22 cellular contexts compared by ENCODE assay signal in genomic region chrX:83508526-83509245, GRCh38. TPM values are rescaled to one million over a fixed set of nuclear protein-coding genes. Genes with fewer than 3 reads are reported as not detected.
DNase-seq lines count a peak whose midpoint lies in the region; ATAC-seq, FAIRE-seq and TF ChIP-seq lines count a peak whose summit lies in the region.
"Had no signal": no experiment of that assay in that cellular context is flagged by ENCODE, and none has a peak within 500 bp of the region (broad histone marks: within the 10 kb centered on the region; RNA-seq: fewer than 3 reads in every experiment).

No MANE protein-coding gene starts in this region.

- H3K27me3 ChIP-seq in astrocyte (ENCODE audit: insufficient read depth, low read length), result no peaks in the 10 kb centered on the region
- peaks cover 17% of the 10 kb centered on the region for H3K27me3 ChIP-seq in rectal smooth muscle tissue (ENCODE audit: control insufficient read depth, insufficient read depth, low read length)
- H3K27me3 ChIP-seq: SJSA1 had no signal

- H3K27ac Mint-ChIP-seq in HFFc6 (no peak overlapping the region), astrocyte (ENCODE audit: unreplicated experiment) (no peak overlapping the region)
- H3K27ac Mint-ChIP-seq: CD8-positive, alpha-beta memory T cell had no signal

- H3K9me3 Mint-ChIP-seq in HFFc6 (no peaks in the 10 kb centered on the region; the same call in 1 of the 2 replicates), astrocyte (ENCODE audit: unreplicated experiment) (no peaks in the 10 kb centered on the region)

- ATAC-seq in GM19455 (IDR thresholded peaks at IDR 0.05; ENCODE audit: unreplicated experiment) (no peak), GM21526 (IDR thresholded peaks at IDR 0.05; ENCODE audit: low FRiP score, unreplicated experiment) (no peak), HG03159 (IDR thresholded peaks at IDR 0.05; ENCODE audit: unreplicated experiment) (no peak), GM21576 (IDR thresholded peaks at IDR 0.05; ENCODE audit: unreplicated experiment) (no peak)
- ATAC-seq: HCT116, left lung had no signal

- no peak for DNase-seq in HFFc6
- DNase-seq in astrocyte (ENCODE audit: low read depth), result no peak
- DNase-seq: activated effector memory CD4-positive, alpha-beta T cell treated with anti-CD3 and anti-CD28 coated beads, Interleukin-2, amount 50 U/mL, for 16 hours; CD8-positive, alpha-beta memory T cell; DND-41; NCI-H1436; NCI-H2171; OCI-M1; stimulated activated CD4-positive, alpha-beta T cell treated with anti-CD3 and anti-CD28 coated beads, Interleukin-4, amount 100 ng/mL, for 4 hours; T-helper 9 cell had no signal

- H3K36me3 ChIP-seq in astrocyte (ENCODE audit: insufficient read depth, low read length), result no peaks in the 10 kb centered on the region
- no peaks in the 10 kb centered on the region for H3K36me3 ChIP-seq in rectal smooth muscle tissue (ENCODE audit: control insufficient read depth, insufficient read depth, low read length)
- H3K36me3 ChIP-seq: left lung, SJSA1 had no signal

- H3K9ac ChIP-seq in astrocyte (ENCODE audit: low read length), result peak overlapping the region; percentile 84
- no peak overlapping the region for H3K9ac ChIP-seq in rectal smooth muscle tissue (ENCODE audit: low read length)
- H3K9ac ChIP-seq: parathyroid adenoma had no signal

- no peaks in the 10 kb centered on the region for H3K79me2 ChIP-seq in astrocyte (ENCODE audit: insufficient read depth, low read length)
- H3K79me2 ChIP-seq: parathyroid adenoma had no signal

- H3K27me3 Mint-ChIP-seq in HFFc6 (ENCODE audit: insufficient read depth) (peaks cover 4% of the 10 kb centered on the region), astrocyte (ENCODE audit: low read depth, unreplicated experiment) (peaks cover 49% of the 10 kb centered on the region)

- H3K36me3 Mint-ChIP-seq in HFFc6 (ENCODE audit: low read depth) (no peaks in the 10 kb centered on the region), astrocyte (ENCODE audit: low read depth, unreplicated experiment) (no peaks in the 10 kb centered on the region)
- H3K36me3 Mint-ChIP-seq: CD8-positive, alpha-beta memory T cell had no signal

- no peak for FAIRE-seq in astrocyte (lab: Jason Lieb, UNC)

- H3K4me3 ChIP-seq in astrocyte (ENCODE audit: insufficient read depth, low read depth, low read length) (peak overlapping the region; percentile 61), iPS-18c (ENCODE audit: insufficient read depth, low read depth, low read length) (peak overlapping the region; percentile 36; the same call in 1 of the 2 replicates), rectal smooth muscle tissue (ENCODE audit: low read length) (peak overlapping the region; percentile 55)
- H3K4me3 ChIP-seq: left lung, SJSA1, skin epidermis had no signal

- H3K9me3 ChIP-seq in astrocyte (ENCODE audit: insufficient read depth, low read depth, low read length) (no peaks in the 10 kb centered on the region), iPS-18c (ENCODE audit: control insufficient read depth, insufficient read depth, low read length) (peaks cover 5% of the 10 kb centered on the region)
- H3K9me3 ChIP-seq: left lung, SJSA1 had no signal

- peak overlapping the region; percentile 75; the same call in 1 of the 2 replicates for H3K4me3 Mint-ChIP-seq in HFFc6
- peak overlapping the region; percentile 50 for H3K4me3 Mint-ChIP-seq in astrocyte (ENCODE audit: unreplicated experiment)

- peak overlapping the region; percentile 88 for H3K4me2 ChIP-seq in astrocyte (ENCODE audit: low read length)

- H2AFZ ChIP-seq in astrocyte (ENCODE audit: low read depth, low read length), result peak overlapping the region; percentile 69
- H2AFZ ChIP-seq: parathyroid adenoma had no signal

- H4K20me1 ChIP-seq in astrocyte (ENCODE audit: insufficient read depth, low read length), result no peaks in the 10 kb centered on the region

- H3K4me1 Mint-ChIP-seq in HFFc6 (ENCODE audit: low read depth) (0 out of 2 replicates have a peak, but pooled peaks cover 5% of the 10 kb centered on the region), astrocyte (ENCODE audit: low read depth, unreplicated experiment) (peaks cover 5% of the 10 kb centered on the region)

- TF ChIP-seq CTCF in HFFc6 (IDR thresholded peaks at IDR 0.05) (no peak), astrocyte (IDR thresholded peaks at IDR 0.05; ENCODE audit: insufficient read depth, low read depth, low read length) (no peak)

- H3K4me1 ChIP-seq in astrocyte (ENCODE audit: insufficient read depth, low read length) (no peaks in the 10 kb centered on the region), rectal smooth muscle tissue (ENCODE audit: control insufficient read depth, insufficient read depth, low read length) (no peaks in the 10 kb centered on the region)
- H3K4me1 ChIP-seq: left lung, parathyroid adenoma, SJSA1 had no signal

- H3K27ac ChIP-seq in astrocyte (ENCODE audit: low read depth, low read length) (peak overlapping the region; percentile 33), rectal smooth muscle tissue (ENCODE audit: low read depth, low read length) (peak overlapping the region; percentile 69)
- H3K27ac ChIP-seq: left lung, parathyroid adenoma, SJSA1, skin epidermis had no signal

RNA-seq across cellular contexts. Expression of gene POU3F4, which starts 0.6 kb away (rescaled TPM):
- total RNA-seq in HFFc6 (2021; fragmentation: NEBNext Ultra II Directional; extraction: Animal tissue kit (Norgen Biotek cat#: 25700)), result not detected
- total RNA-seq in astrocyte, result 0.18 and 0.31 TPM in 2 replicates
- total RNA-seq: CD8-positive, alpha-beta memory T cell; HT-29; left lung; SJSA1 had no signal
